16 cellular contexts compared by ENCODE assay signal in the genomic region with DNA sequence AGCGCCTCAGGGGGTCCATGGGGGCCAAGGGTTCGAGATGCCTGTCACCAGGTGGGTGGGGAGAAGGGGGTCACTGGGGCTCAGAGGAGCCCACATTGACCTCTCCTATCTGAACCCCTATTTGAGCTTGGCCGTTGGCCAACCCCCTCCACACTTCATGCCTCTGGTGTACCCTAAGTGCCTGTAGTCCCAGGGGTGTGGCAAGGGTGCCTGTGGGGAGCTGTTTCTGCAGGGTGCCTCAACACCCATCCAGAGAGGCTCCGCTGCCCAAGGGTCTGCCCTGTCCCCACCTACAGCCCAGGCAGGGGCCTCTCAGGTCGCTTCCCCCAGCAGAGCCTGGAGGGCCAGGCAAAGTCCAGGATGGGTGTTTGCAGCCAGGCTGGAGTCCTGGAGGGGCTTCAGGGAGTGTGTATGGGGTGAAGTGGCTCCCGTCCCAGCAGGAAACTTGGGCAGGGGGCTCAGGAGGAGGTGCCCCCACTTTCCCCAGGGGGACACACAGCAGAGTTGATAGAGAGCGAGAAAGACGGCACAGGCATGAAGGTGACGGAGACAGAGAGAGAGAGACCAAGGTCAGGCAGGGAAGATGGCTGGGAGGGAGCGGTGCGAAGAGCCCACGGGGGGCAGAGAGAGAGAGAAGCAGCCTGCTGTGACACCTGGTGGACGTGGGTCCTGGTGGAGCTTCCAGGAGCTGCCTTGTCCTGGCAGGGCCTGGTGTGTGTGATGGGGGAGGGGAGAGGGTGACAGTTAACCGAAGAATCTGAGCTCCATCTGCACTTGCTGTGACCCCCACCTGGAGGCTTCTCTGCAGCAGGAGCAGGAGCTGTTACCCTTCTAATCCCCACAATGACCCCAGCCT. TPM values are rescaled to one million over a fixed set of nuclear protein-coding genes. Genes with fewer than 3 reads are reported as not detected.
DNase-seq lines count a peak whose midpoint lies in the region; ATAC-seq and TF ChIP-seq lines count a peak whose summit lies in the region.
"Had no signal": no experiment of that assay in that cellular context is flagged by ENCODE, and none has a peak within 500 bp of the region (broad histone marks: within the 10 kb centered on the region; RNA-seq: fewer than 3 reads in every experiment).

Gene SEPTIN12, minus strand, starts transcription at position 719 of the 856 bp plus-strand sequence. Its CDS starts 700 bp downstream, at position 19.

- H3K4me1 Mint-ChIP-seq in activated CD4-positive, alpha-beta T cell treated with anti-CD3 and anti-CD28 coated beads, Interleukin-2, amount 10 ng/mL, durations not matched to agents 7 days and 5 days, result peaks cover 5% of the 10 kb centered on the region
- no peaks in the 10 kb centered on the region for H3K4me1 Mint-ChIP-seq in activated CD4-positive, alpha-beta T cell treated with anti-CD3 and anti-CD28 coated beads for 36 hours
- H3K4me1 Mint-ChIP-seq in endothelial cell (ENCODE audit: unreplicated experiment), result no peaks in the 10 kb centered on the region
- H3K4me1 Mint-ChIP-seq in stimulated activated naive B cell treated with anti-CD40 and anti-IgM and Interleukin-4, amounts not matched to agents 10 μg/mL and 1 μg/mL and 100 μg/mL, for 72 hours, result peaks cover under 1 to 1% of the 10 kb centered on the region in 2 donors
- H3K4me1 Mint-ChIP-seq: immature natural killer cell had no signal

- 85% methylated on average over 10 of the region's 14 CpGs for WGBS in suprapubic skin

- CTCF ChIA-PET in activated CD4-positive, alpha-beta T cell treated with anti-CD3 and anti-CD28 coated beads, Interleukin-2, amount 10 ng/mL, durations not matched to agents 7 days and 5 days (lab: Charles Lee), result interaction anchor here (1.1 kb wide), 1 partner anchor 168 kb away, joined by 3 read pairs; no protein-coding TSS in a partner anchor
- CTCF ChIA-PET in activated CD4-positive, alpha-beta T cell treated with anti-CD3 and anti-CD28 coated beads for 36 hours (lab: Charles Lee), result interaction anchor here (0.6 kb wide), 1 partner anchor 44 kb away, joined by 3 read pairs; no protein-coding TSS in a partner anchor
- CTCF ChIA-PET in PC-9 (lab: Charles Lee), result interaction anchor here (0.7 kb wide), 1 partner anchor 18 kb away, joined by 3 read pairs; no protein-coding TSS in a partner anchor

- H3K4me1 ChIP-seq in suprapubic skin, result no peaks in the 10 kb centered on the region
- H3K4me1 ChIP-seq in PC-9 (replicated peaks; ENCODE audit: insufficient read depth), result peaks cover 32% of the 10 kb centered on the region

- H3K9me3 ChIP-seq in suprapubic skin (no peaks in the 10 kb centered on the region), PC-9 (ENCODE audit: insufficient read depth, low read depth) (no peaks in the 10 kb centered on the region)
- H3K9me3 ChIP-seq: thoracic aorta had no signal

- TF ChIP-seq CTCF in endothelial cell (IDR thresholded peaks at IDR 0.05; ENCODE audit: unreplicated experiment) (no peak), suprapubic skin (IDR thresholded peaks at IDR 0.05) (no peak), PC-9 (conservative IDR thresholded peaks at IDR 0.05) (no peak)

- no peaks in the 10 kb centered on the region for H3K27me3 Mint-ChIP-seq in activated CD4-positive, alpha-beta T cell treated with anti-CD3 and anti-CD28 coated beads, Interleukin-2, amount 10 ng/mL, durations not matched to agents 7 days and 5 days
- H3K27me3 Mint-ChIP-seq in activated CD4-positive, alpha-beta T cell treated with anti-CD3 and anti-CD28 coated beads for 36 hours, result peaks cover 2% of the 10 kb centered on the region
- H3K27me3 Mint-ChIP-seq in endothelial cell (ENCODE audit: unreplicated experiment), result peaks cover 8% of the 10 kb centered on the region
- peaks cover 0 to 7% of the 10 kb centered on the region in 2 donors for H3K27me3 Mint-ChIP-seq in stimulated activated naive B cell treated with anti-CD40 and anti-IgM and Interleukin-4, amounts not matched to agents 10 μg/mL and 1 μg/mL and 100 μg/mL, for 72 hours
- H3K27me3 Mint-ChIP-seq: activated CD8-positive, alpha-beta T cell treated with anti-CD3 and anti-CD28 coated beads for 36 hours had no signal

- H3K9me2 ChIP-seq in PC-9 (ENCODE audit: insufficient read depth), result no peaks in the 10 kb centered on the region

- H3K4me3 Mint-ChIP-seq in activated CD4-positive, alpha-beta T cell treated with anti-CD3 and anti-CD28 coated beads, Interleukin-2, amount 10 ng/mL, durations not matched to agents 7 days and 5 days, result no peak within 1 kb of the TSS
- H3K4me3 Mint-ChIP-seq in activated CD4-positive, alpha-beta T cell treated with anti-CD3 and anti-CD28 coated beads for 36 hours, result no peak within 1 kb of the TSS
- H3K4me3 Mint-ChIP-seq in endothelial cell (ENCODE audit: unreplicated experiment), result no peak within 1 kb of the TSS
- H3K4me3 Mint-ChIP-seq in stimulated activated naive B cell treated with anti-CD40 and anti-IgM and Interleukin-4, amounts not matched to agents 10 μg/mL and 1 μg/mL and 100 μg/mL, for 72 hours, result no peak within 1 kb of the TSS
- H3K4me3 Mint-ChIP-seq: activated CD8-positive, alpha-beta T cell treated with anti-CD3 and anti-CD28 coated beads for 36 hours; immature natural killer cell had no signal

- POLR2A ChIA-PET in activated CD4-positive, alpha-beta T cell treated with anti-CD3 and anti-CD28 coated beads, Interleukin-2, amount 10 ng/mL, durations not matched to agents 7 days and 5 days (lab: Charles Lee), result no interaction called here
- POLR2A ChIA-PET in activated CD4-positive, alpha-beta T cell treated with anti-CD3 and anti-CD28 coated beads for 36 hours (lab: Charles Lee), result no interaction called here
- POLR2A ChIA-PET in PC-9 (lab: Charles Lee; ENCODE audit: unreplicated experiment), result no interaction called here

- no TSS peak for BruUV-seq in PC-9 (replicated peaks; lab: Mats Ljungman, UMichigan)

- no peaks in the 10 kb centered on the region for H3K27me3 ChIP-seq in suprapubic skin
- H3K27me3 ChIP-seq in PC-9 (ENCODE audit: insufficient read depth, low read depth), result no peaks in the 10 kb centered on the region

- H3K4me3 ChIP-seq in suprapubic skin, result no peak within 1 kb of the TSS
- H3K4me3 ChIP-seq in PC-9, result no peak within 1 kb of the TSS
- H3K4me3 ChIP-seq: thoracic aorta had no signal

- no peaks in the 10 kb centered on the region for H3K36me3 Mint-ChIP-seq in activated CD4-positive, alpha-beta T cell treated with anti-CD3 and anti-CD28 coated beads, Interleukin-2, amount 10 ng/mL, durations not matched to agents 7 days and 5 days (ENCODE audit: low read depth)
- no peaks in the 10 kb centered on the region for H3K36me3 Mint-ChIP-seq in activated CD4-positive, alpha-beta T cell treated with anti-CD3 and anti-CD28 coated beads for 36 hours (ENCODE audit: low read depth)
- peaks cover 10% of the 10 kb centered on the region for H3K36me3 Mint-ChIP-seq in endothelial cell (ENCODE audit: low read depth, unreplicated experiment)
- no peaks in the 10 kb centered on the region for H3K36me3 Mint-ChIP-seq in stimulated activated naive B cell treated with anti-CD40 and anti-IgM and Interleukin-4, amounts not matched to agents 10 μg/mL and 1 μg/mL and 100 μg/mL, for 72 hours
- H3K36me3 Mint-ChIP-seq: immature natural killer cell had no signal

- H3K27ac Mint-ChIP-seq in activated CD4-positive, alpha-beta T cell treated with anti-CD3 and anti-CD28 coated beads, Interleukin-2, amount 10 ng/mL, durations not matched to agents 7 days and 5 days, result peak within 1 kb of the TSS; percentile 50
- H3K27ac Mint-ChIP-seq in activated CD4-positive, alpha-beta T cell treated with anti-CD3 and anti-CD28 coated beads for 36 hours, result no peak within 1 kb of the TSS
- H3K27ac Mint-ChIP-seq in endothelial cell (ENCODE audit: unreplicated experiment), result no peak within 1 kb of the TSS
- peak within 1 kb of the TSS; percentile 75 for H3K27ac Mint-ChIP-seq in stimulated activated naive B cell treated with anti-CD40 and anti-IgM and Interleukin-4, amounts not matched to agents 10 μg/mL and 1 μg/mL and 100 μg/mL, for 72 hours
- H3K27ac Mint-ChIP-seq: activated CD8-positive, alpha-beta T cell treated with anti-CD3 and anti-CD28 coated beads for 36 hours; immature natural killer cell had no signal

- H3K4me2 ChIP-seq in PC-9, result no peak within 1 kb of the TSS

- ATAC-seq in activated CD4-positive, alpha-beta T cell treated with anti-CD3 and anti-CD28 coated beads for 36 hours, result no peak
- no peak for ATAC-seq in stimulated activated naive B cell treated with anti-CD40 and anti-IgM and Interleukin-4, amounts not matched to agents 10 μg/mL and 1 μg/mL and 100 μg/mL, for 72 hours (replicated peaks)
- ATAC-seq in GM19035 (IDR thresholded peaks at IDR 0.05; ENCODE audit: unreplicated experiment), result no peak
- ATAC-seq: activated CD8-positive, alpha-beta T cell treated with anti-CD3 and anti-CD28 coated beads for 36 hours had no signal

- H4K20me1 ChIP-seq in PC-9 (ENCODE audit: insufficient read depth), result no peaks in the 10 kb centered on the region

- DNase-seq in activated CD4-positive, alpha-beta T cell treated with anti-CD3 and anti-CD28 coated beads, Interleukin-2, amount 10 ng/mL, durations not matched to agents 7 days and 5 days, result no peak
- DNase-seq in activated CD4-positive, alpha-beta T cell treated with anti-CD3 and anti-CD28 coated beads for 36 hours, result no peak
- DNase-seq in NCI-H146 treated with DMSO at 0.1 percent for 48 hours (lab: John Stamatoyannopoulos, UW; ENCODE audit: unreplicated experiment), result peak; percentile 16
- no peak for DNase-seq in endothelial cell (ENCODE audit: low spot score)
- DNase-seq in stimulated activated naive B cell treated with anti-CD40 and anti-IgM and Interleukin-4, amounts not matched to agents 10 μg/mL and 1 μg/mL and 100 μg/mL, for 72 hours, result no peak
- no peak for DNase-seq in suprapubic skin (ENCODE audit: low spot score in 2 of 2)
- DNase-seq in PC-9, result no peak
- DNase-seq: activated CD8-positive, alpha-beta T cell treated with anti-CD3 and anti-CD28 coated beads for 36 hours; immature natural killer cell; NCI-H1048 had no signal

- H3K36me3 ChIP-seq in suprapubic skin (no peaks in the 10 kb centered on the region), PC-9 (ENCODE audit: low read depth) (no peaks in the 10 kb centered on the region)
- H3K36me3 ChIP-seq: thoracic aorta had no signal

- intact Hi-C loops in activated CD4-positive, alpha-beta T cell treated with anti-CD3 and anti-CD28 coated beads for 36 hours (cut with DNase I, micrococcal nuclease), result no loop called here
- intact Hi-C loops in PC-9 (cut with micrococcal nuclease; ENCODE audit: unreplicated experiment), result no loop called here

- H3K79me2 ChIP-seq in PC-9 (ENCODE audit: low read depth), result no peaks in the 10 kb centered on the region

- no peak for TF ChIP-seq EP300 in suprapubic skin (IDR thresholded peaks at IDR 0.05)

- no peaks in the 10 kb centered on the region for H3K9me3 Mint-ChIP-seq in activated CD4-positive, alpha-beta T cell treated with anti-CD3 and anti-CD28 coated beads, Interleukin-2, amount 10 ng/mL, durations not matched to agents 7 days and 5 days
- H3K9me3 Mint-ChIP-seq in activated CD4-positive, alpha-beta T cell treated with anti-CD3 and anti-CD28 coated beads for 36 hours (ENCODE audit: low read depth), result no peaks in the 10 kb centered on the region
- H3K9me3 Mint-ChIP-seq in endothelial cell (ENCODE audit: unreplicated experiment), result no peaks in the 10 kb centered on the region
- no peaks in the 10 kb centered on the region for H3K9me3 Mint-ChIP-seq in stimulated activated naive B cell treated with anti-CD40 and anti-IgM and Interleukin-4, amounts not matched to agents 10 μg/mL and 1 μg/mL and 100 μg/mL, for 72 hours
- H3K9me3 Mint-ChIP-seq: activated CD8-positive, alpha-beta T cell treated with anti-CD3 and anti-CD28 coated beads for 36 hours; immature natural killer cell had no signal

- H2AFZ ChIP-seq in PC-9, result no peak within 1 kb of the TSS

- H3K27ac ChIP-seq in suprapubic skin (no peak within 1 kb of the TSS), PC-9 (no peak within 1 kb of the TSS)
- H3K27ac ChIP-seq: thoracic aorta had no signal

- H3F3A ChIP-seq in PC-9 (ENCODE audit: insufficient read depth, low read depth), result peaks cover 16% of the 10 kb centered on the region; the same call in 1 of the 2 replicates

- TF ChIP-seq POLR2A in suprapubic skin (IDR thresholded peaks at IDR 0.05), result no peak

RNA-seq across cellular contexts. Expression of gene SEPTIN12, which starts in this region (rescaled TPM):
- total RNA-seq in activated CD4-positive, alpha-beta T cell treated with anti-CD3 and anti-CD28 coated beads, Interleukin-2, amount 10 ng/mL, durations not matched to agents 7 days and 5 days, result not detected
- total RNA-seq in activated CD4-positive, alpha-beta T cell treated with anti-CD3 and anti-CD28 coated beads for 36 hours, result not detected
- total RNA-seq in endothelial cell (ENCODE audit: unreplicated experiment), result 11.5 TPM
- total RNA-seq in suprapubic skin, result not detected
- total RNA-seq in PC-9 (2021), result not detected in 2 replicates
- total RNA-seq: A673; activated CD8-positive, alpha-beta T cell treated with anti-CD3 and anti-CD28 coated beads for 36 hours; cerebellum; endothelial cell of umbilical vein; lung microvascular endothelial cell; thoracic aorta had no signal

Comparison
In these comparisons a context has a peak if more than half of its experiments do, and no peak if none do; other contexts are left out.
1. RNA of gene SEPTIN12 (total RNA-seq): 11.5 TPM in endothelial cell (single experiment); not detected in PC-9, not detected in activated CD4-positive, alpha-beta T cell treated with anti-CD3 and anti-CD28 coated beads, Interleukin-2, amount 10 ng/mL, durations not matched to agents 7 days and 5 days, not detected in activated CD4-positive, alpha-beta T cell treated with anti-CD3 and anti-CD28 coated beads for 36 hours and not detected in suprapubic skin; every median in the first group is over 10 times any median in the second.
2. H3K27ac Mint-ChIP-seq: peak in activated CD4-positive, alpha-beta T cell treated with anti-CD3 and anti-CD28 coated beads, Interleukin-2, amount 10 ng/mL, durations not matched to agents 7 days and 5 days (single experiment) and stimulated activated naive B cell treated with anti-CD40 and anti-IgM and Interleukin-4, amounts not matched to agents 10 μg/mL and 1 μg/mL and 100 μg/mL, for 72 hours (single experiment); none in activated CD4-positive, alpha-beta T cell treated with anti-CD3 and anti-CD28 coated beads for 36 hours (single experiment) and endothelial cell (single experiment).